Comparison of ENCODE assay signal across 20 cellular contexts in genomic region chrX:70052895-70053615, GRCh38. TPM values are rescaled to one million over a fixed set of nuclear protein-coding genes. Genes with fewer than 3 reads are reported as not detected.
DNase-seq lines count a peak whose midpoint lies in the region; ATAC-seq and TF ChIP-seq lines count a peak whose summit lies in the region.
"Had no signal": no experiment of that assay in that cellular context is flagged by ENCODE, and none has a peak within 500 bp of the region (broad histone marks: within the 10 kb centered on the region; RNA-seq: fewer than 3 reads in every experiment).

No MANE protein-coding gene starts in this region.

- H3K9me3 ChIP-seq in right cardiac atrium (ENCODE audit: control insufficient read depth, low read length) (no peaks in the 10 kb centered on the region), heart left ventricle (no peaks in the 10 kb centered on the region), ovary (no peaks in the 10 kb centered on the region)
- H3K9me3 ChIP-seq: BLaER1 had no signal

- TF ChIP-seq POLR2A in heart left ventricle (IDR thresholded peaks at IDR 0.05) (no peak), ovary (IDR thresholded peaks at IDR 0.05) (no peak)

- H3K4me1 ChIP-seq in right cardiac atrium (ENCODE audit: control insufficient read depth, insufficient read depth, low read length) (no peaks in the 10 kb centered on the region), heart left ventricle (no peaks in the 10 kb centered on the region), ovary (ENCODE audit: insufficient read depth) (no peaks in the 10 kb centered on the region)
- H3K4me1 ChIP-seq: BLaER1 had no signal

- no peaks in the 10 kb centered on the region for H3K4me1 Mint-ChIP-seq in type B pancreatic cell (ENCODE audit: unreplicated experiment)
- H3K4me1 Mint-ChIP-seq: CD14-positive monocyte; CD4-positive, alpha-beta memory T cell; GM23338 had no signal

- no peak overlapping the region for H3K27ac Mint-ChIP-seq in type B pancreatic cell
- H3K27ac Mint-ChIP-seq: CD4-positive, alpha-beta memory T cell; GM23338 had no signal

- H3K36me3 Mint-ChIP-seq in type B pancreatic cell: no peaks in the 10 kb centered on the region
- H3K36me3 Mint-ChIP-seq: CD14-positive monocyte; CD4-positive, alpha-beta memory T cell had no signal

- ATAC-seq in right cardiac atrium (no peak), heart left ventricle (no peak)
- ATAC-seq: GM23338 had no signal

- intact Hi-C loops in right cardiac atrium (cut with DNase I): no loop called here
- intact Hi-C loops in heart left ventricle (cut with DNase I): no loop called here
- intact Hi-C loops in ovary (cut with DNase I): no loop called here

- H3K4me3 Mint-ChIP-seq in type B pancreatic cell: no peak overlapping the region
- H3K4me3 Mint-ChIP-seq: CD4-positive, alpha-beta memory T cell; GM23338 had no signal

- H3K36me3 ChIP-seq in heart left ventricle (no peaks in the 10 kb centered on the region), ovary (no peaks in the 10 kb centered on the region)
- H3K36me3 ChIP-seq: BLaER1 had no signal

- TF ChIP-seq EP300 in ovary (IDR thresholded peaks at IDR 0.05): no peak

- H3K9me3 Mint-ChIP-seq in type B pancreatic cell: no peaks in the 10 kb centered on the region
- H3K9me3 Mint-ChIP-seq: CD4-positive, alpha-beta memory T cell; GM23338 had no signal

- 63% methylated on average over 11 of the region's 11 CpGs for WGBS in right cardiac atrium
- WGBS in heart left ventricle, 4 donors: 68 to 81% (median 74%) methylated on average over 11 of the region's 11 CpGs
- WGBS in ovary, 3 donors: 67 to 70% (median 69%) methylated on average over 11 of the region's 11 CpGs

- H3K27ac ChIP-seq in right cardiac atrium (ENCODE audit: low read length): no peak overlapping the region
- H3K27ac ChIP-seq in heart left ventricle: no peak overlapping the region
- no peak overlapping the region for H3K27ac ChIP-seq in ovary
- H3K27ac ChIP-seq: 22Rv1, BLaER1 had no signal

- H3K27me3 ChIP-seq in right cardiac atrium (ENCODE audit: control insufficient read depth, insufficient read depth) (no peaks in the 10 kb centered on the region), heart left ventricle (peaks cover 0 to 16% (median 0%) of the 10 kb centered on the region in 9 donors), ovary (no peaks in the 10 kb centered on the region)

- no peak for TF ChIP-seq CTCF in heart left ventricle (IDR thresholded peaks at IDR 0.05)
- TF ChIP-seq CTCF in type B pancreatic cell (conservative IDR thresholded peaks at IDR 0.05): no peak
- TF ChIP-seq CTCF in ovary (IDR thresholded peaks at IDR 0.05): no peak

- H3K27me3 Mint-ChIP-seq in type B pancreatic cell: no peaks in the 10 kb centered on the region
- H3K27me3 Mint-ChIP-seq: CD4-positive, alpha-beta memory T cell had no signal

- H3K4me3 ChIP-seq in right cardiac atrium (ENCODE audit: low read length) (no peak overlapping the region), heart left ventricle (no peak overlapping the region), ovary (no peak overlapping the region)
- H3K4me3 ChIP-seq: BLaER1, GM23338 had no signal

- DNase-seq in activated CD8-positive, alpha-beta memory T cell treated with anti-CD3 and anti-CD28 coated beads for 24 hours: peak; percentile 37
- DNase-seq in activated CD8-positive, alpha-beta memory T cell treated with anti-CD3 and anti-CD28 coated beads, Interleukin-2, amount 50 U/mL, for 48 hours: no peak
- peak in 2 of 3 donors; percentile 46 to 60 for DNase-seq in right cardiac atrium
- no peak for DNase-seq in heart left ventricle
- DNase-seq in type B pancreatic cell (ENCODE audit: extremely low spot score, unreplicated experiment): peak; percentile 31
- no peak for DNase-seq in NCI-H345 (lab: John Stamatoyannopoulos, UW)
- DNase-seq in ovary: no peak
- DNase-seq: CD4-positive, alpha-beta memory T cell; DMS153; DMS79; GDM1; HCEC 1CT had no signal

RNA-seq across cellular contexts. Expression of gene AWAT2, which starts 3.3 kb away (rescaled TPM):
- not detected for total RNA-seq in right cardiac atrium
- polyA plus RNA-seq in right cardiac atrium: not detected
- total RNA-seq in heart left ventricle: not detected
- polyA plus RNA-seq in heart left ventricle: not detected
- total RNA-seq in type B pancreatic cell (ENCODE audit: low replicate concordance): not detected in 2 replicates
- total RNA-seq in ovary: not detected
- polyA plus RNA-seq in ovary: under 1 TPM in 1 of 2 donors, not detected in 1; 0.10 TPM
- total RNA-seq: A673; CD4-positive, alpha-beta memory T cell; Daoy; GM23338; HT-29 had no signal
- polyA plus RNA-seq: AG04450; CD14-positive monocyte; CD4-positive, alpha-beta memory T cell; GM23338 had no signal

RNA-seq across cellular contexts. Expression of gene OTUD6A, which starts 9.2 kb away (rescaled TPM):
- total RNA-seq in right cardiac atrium (not detected), heart left ventricle (not detected), type B pancreatic cell (ENCODE audit: low replicate concordance) (not detected in 2 replicates), ovary (not detected)
- polyA plus RNA-seq in right cardiac atrium (not detected), heart left ventricle (not detected), ovary (not detected)
- total RNA-seq: A673; CD4-positive, alpha-beta memory T cell; Daoy; HT-29 had no signal
- polyA plus RNA-seq: AG04450; CD14-positive monocyte; CD4-positive, alpha-beta memory T cell; GM23338 had no signal

Comparison
In these comparisons a context has a peak if more than half of its experiments do, and no peak if none do; other contexts are left out.
1. DNase-seq: peak in activated CD8-positive, alpha-beta memory T cell treated with anti-CD3 and anti-CD28 coated beads for 24 hours (single experiment), right cardiac atrium (2 of 3) and type B pancreatic cell (single experiment); none in activated CD8-positive, alpha-beta memory T cell treated with anti-CD3 and anti-CD28 coated beads, Interleukin-2, amount 50 U/mL, for 48 hours (single experiment), heart left ventricle (0 of 5), NCI-H345 (single experiment) and ovary (0 of 5).